ENCODE assay signal across 8 cellular contexts in the genomic region with DNA sequence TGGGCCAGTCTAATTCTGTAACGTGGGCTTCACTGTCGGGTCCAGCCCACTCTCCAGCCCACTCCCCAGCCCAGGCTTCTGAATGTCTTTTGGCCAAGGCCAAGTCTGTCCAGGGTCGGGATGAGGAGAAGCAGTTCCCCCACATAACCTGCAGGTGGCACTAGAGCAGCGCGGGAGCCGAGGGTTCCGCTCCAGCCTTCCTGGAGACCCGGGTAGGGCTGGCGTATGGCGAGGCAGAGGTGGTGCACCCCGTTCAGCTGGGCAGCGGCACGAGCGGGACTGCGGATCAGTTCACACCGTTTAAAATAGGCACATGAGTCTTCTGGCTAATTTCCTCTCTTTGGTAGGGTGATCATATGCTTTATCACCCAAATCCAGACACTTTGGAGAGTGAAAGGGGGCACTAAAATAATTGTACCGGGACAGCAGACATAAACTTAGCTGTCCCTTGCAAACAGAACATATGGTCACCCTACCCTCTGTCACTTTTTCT.
A peak's percentile ranks its signal among the peaks of the same experiment; 100 is the strongest.
DNase-seq lines count a peak whose midpoint lies in the region; ATAC-seq and TF ChIP-seq lines count a peak whose summit lies in the region.

No MANE protein-coding gene starts in this region.

- WGBS in prostate gland = 3% methylated on average over 17 of the region's 17 CpGs

- intact Hi-C loops in prostate gland (cut with DNase I) = no loop called here

- no peak overlapping the region for H3K4me3 Mint-ChIP-seq in glutamatergic neuron (ENCODE audit: unreplicated experiment)

- no peak overlapping the region for H3K4me3 ChIP-seq in prostate gland

- no peak overlapping the region for H3K27ac ChIP-seq in prostate gland

- TF ChIP-seq POLR2A in prostate gland (IDR thresholded peaks at IDR 0.05) = no peak

- DNase-seq in COR-L47 (lab: John Stamatoyannopoulos, UW) = peak; percentile 44
- peak in 50 of 76 experiments; percentile 1 to 57 (median 30) for DNase-seq in HUDEP-2 (lab: John Stamatoyannopoulos, UW; ENCODE audit: unreplicated experiment in 76 of 76)
- DNase-seq in RPMI7951 (ENCODE audit: low read depth) = peak; percentile 58
- DNase-seq in activated gamma-delta T cell treated with anti-CD3 and anti-CD28 coated beads, Interleukin-2, amount 50 U/mL, for 16 hours (ENCODE audit: low read depth) = peak; percentile 9
- peak; percentile 86 for DNase-seq in glutamatergic neuron
- DNase-seq in prostate gland (ENCODE audit: low spot score) = peak; percentile 27
- no peak for DNase-seq in cerebellar nuclear complex (lab: John Stamatoyannopoulos, UW)

- no peaks in the 10 kb centered on the region for H3K9me3 ChIP-seq in prostate gland

- TF ChIP-seq CTCF in glutamatergic neuron (IDR thresholded peaks at IDR 0.05; ENCODE audit: partially characterized antibody, unreplicated experiment) (peak; percentile 93), prostate gland (IDR thresholded peaks at IDR 0.05) (peak; percentile 50 to 76 (median 70))

- H3K36me3 ChIP-seq in prostate gland = no peaks in the 10 kb centered on the region

- H3K4me1 Mint-ChIP-seq in glutamatergic neuron (ENCODE audit: low read depth, unreplicated experiment) = peaks cover 8% of the 10 kb centered on the region

- H3K9me3 Mint-ChIP-seq in glutamatergic neuron (ENCODE audit: unreplicated experiment) = peaks cover 2% of the 10 kb centered on the region

- peak overlapping the region; percentile 23 for H3K27ac Mint-ChIP-seq in glutamatergic neuron (ENCODE audit: unreplicated experiment)

- H3K27me3 ChIP-seq in prostate gland (replicated peaks; ENCODE audit: insufficient read depth) = no peaks in the 10 kb centered on the region

- peaks cover 2% of the 10 kb centered on the region for H3K27me3 Mint-ChIP-seq in glutamatergic neuron (ENCODE audit: unreplicated experiment)

- peak; percentile 77 for ATAC-seq in GM19467 (IDR thresholded peaks at IDR 0.05; ENCODE audit: unreplicated experiment)

- no peaks in the 10 kb centered on the region for H3K36me3 Mint-ChIP-seq in glutamatergic neuron (ENCODE audit: unreplicated experiment)

- H3K4me1 ChIP-seq in prostate gland (replicated peaks) = no peaks in the 10 kb centered on the region

Comparison
In these comparisons a context has a peak if more than half of its experiments do, and no peak if none do; other contexts are left out.
1. DNase-seq: peak in COR-L47 (single experiment), HUDEP-2 (50 of 76), RPMI7951 (single experiment), activated gamma-delta T cell treated with anti-CD3 and anti-CD28 coated beads, Interleukin-2, amount 50 U/mL, for 16 hours (single experiment), glutamatergic neuron (single experiment) and prostate gland (single experiment); none in cerebellar nuclear complex (0 of 2).